In genomic region chr1:200130552-200130951, GRCh38 we compare ENCODE assay signal across 2 cellular contexts.
TF ChIP-seq lines count a peak whose summit lies in the region.

No MANE protein-coding gene starts in this region.

TF ChIP-seq in liver, 16 proteins besides CTCF, POLR2A, EP300 and RAD21 (continued from another document):
- TF ChIP-seq REST (IDR thresholded peaks at IDR 0.05) = peak; percentile 19
- no peak for TF ChIP-seq FOXA2 (IDR thresholded peaks at IDR 0.05)
- TF ChIP-seq RXRA (IDR thresholded peaks at IDR 0.05) = peak in 1 of 2 donors; percentile 57
- no peak for TF ChIP-seq TAF1 (conservative IDR thresholded peaks at IDR 0.05)
- no peak for TF ChIP-seq YY1 (IDR thresholded peaks at IDR 0.05)
- TF ChIP-seq HNF4G (IDR thresholded peaks at IDR 0.05) = no peak
- TF ChIP-seq ZBTB33 (IDR thresholded peaks at IDR 0.05) = no peak
- peak in 1 of 2 donors; percentile 18 for TF ChIP-seq JUND (IDR thresholded peaks at IDR 0.05)
- no peak for TF ChIP-seq ATF3 (IDR thresholded peaks at IDR 0.05)
- no peak for TF ChIP-seq NR2F2 (IDR thresholded peaks at IDR 0.05)
- TF ChIP-seq HNF4A (conservative IDR thresholded peaks at IDR 0.05) = peak in 1 of 2 donors; percentile 52

TF ChIP-seq in HepG2, 621 proteins besides CTCF, POLR2A, EP300 and RAD21 (continued from another document):
- TF ChIP-seq ZNF281 (CRISPR knock-in tag; IDR thresholded peaks at IDR 0.05; ENCODE audit: borderline replicate concordance) (no peak), GLI4 (CRISPR knock-in tag; IDR thresholded peaks at IDR 0.05; ENCODE audit: borderline replicate concordance) (no peak), RFX5 (IDR thresholded peaks at IDR 0.05; ENCODE audit: low read depth, low read length) (no peak), ZNF383 (CRISPR knock-in tag; IDR thresholded peaks at IDR 0.05; ENCODE audit: borderline replicate concordance) (no peak), SMAD9 (CRISPR knock-in tag; IDR thresholded peaks at IDR 0.05) (no peak), NFIC (IDR thresholded peaks at IDR 0.05; ENCODE audit: low read length) (no peak), GPBP1L1 (CRISPR knock-in tag; IDR thresholded peaks at IDR 0.05) (no peak), ZNF670 (CRISPR knock-in tag; IDR thresholded peaks at IDR 0.05; ENCODE audit: borderline replicate concordance) (no peak), MED8 (CRISPR knock-in tag; IDR thresholded peaks at IDR 0.05; ENCODE audit: insufficient replicate concordance) (no peak), ZNF101 (CRISPR knock-in tag; IDR thresholded peaks at IDR 0.05; ENCODE audit: borderline replicate concordance, low read depth) (no peak), ZFP1 (CRISPR knock-in tag; IDR thresholded peaks at IDR 0.05) (no peak)
TF ChIP-seq in HepG2: peak in this region for 0.
